Comparison of ENCODE assay signal across 8 cellular contexts in the genomic region with DNA sequence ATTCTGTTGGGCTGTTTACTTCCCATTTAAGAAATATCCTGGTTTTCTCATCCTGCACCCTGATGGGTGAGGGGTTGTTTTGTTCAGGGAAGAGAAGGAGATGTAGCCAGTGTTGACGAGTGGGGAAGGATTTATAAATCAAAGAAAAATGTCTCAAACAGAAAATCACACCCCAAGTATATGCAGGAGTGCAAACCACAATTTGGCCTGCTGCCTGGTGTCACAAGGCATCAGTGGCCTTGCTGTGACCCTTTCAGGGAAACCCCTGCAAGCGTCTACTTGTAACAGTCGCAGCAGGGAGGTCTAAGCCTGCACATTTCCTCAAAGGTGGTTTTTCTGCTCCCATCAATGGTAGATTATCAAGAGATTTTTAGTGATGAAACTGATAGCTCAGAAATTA.
DNase-seq lines count a peak whose midpoint lies in the region; ATAC-seq, FAIRE-seq and TF ChIP-seq lines count a peak whose summit lies in the region.

No MANE protein-coding gene starts in this region.

- DNase-seq in MV-4-11 (lab: John Stamatoyannopoulos, UW) (peak; percentile 27), NCI-H748 treated with DMSO at 0.1 percent for 48 hours (lab: John Stamatoyannopoulos, UW) (no peak), NCI-H1092 (lab: John Stamatoyannopoulos, UW) (no peak), kidney (no peak)
- DNase-seq in activated CD8-positive, alpha-beta memory T cell treated with anti-CD3 and anti-CD28 coated beads for 24 hours: no peak

- H3K27me3 ChIP-seq in BLaER1 treated with 17β-estradiol and CSF1 and Interleukin-3, amounts not matched to agents 10 nM and 100 nM: no peaks in the 10 kb centered on the region

- no peak overlapping the region for H3K27ac ChIP-seq in BLaER1 treated with 17β-estradiol and CSF1 and Interleukin-3, amounts not matched to agents 10 nM and 100 nM
- H3K27ac ChIP-seq in kidney (ENCODE audit: low read depth in 2 of 2, low read length in 2 of 2): no peak overlapping the region

- intact Hi-C loops in kidney (cut with DNase I): no loop called here

- peaks cover 10 to 20% (median 12%) of the 10 kb centered on the region in 10 experiments for H3K4me1 ChIP-seq in BLaER1 treated with 17β-estradiol and CSF1 and Interleukin-3, amounts not matched to agents 10 nM and 100 nM
- no peaks in the 10 kb centered on the region for H3K4me1 ChIP-seq in kidney (ENCODE audit: control insufficient read depth in 1 of 2, insufficient read depth in 1 of 2, low read depth in 1 of 2, low read length in 2 of 2)

- H3K9me3 ChIP-seq in BLaER1 treated with 17β-estradiol and CSF1 and Interleukin-3, amounts not matched to agents 10 nM and 100 nM (replicated peaks in 1 of 11): peaks cover 0 to 20% (median 7%) of the 10 kb centered on the region in 11 experiments; a peak in 9 of 22 replicates
- H3K9me3 ChIP-seq in kidney (ENCODE audit: control insufficient read depth in 1 of 2, low read length in 2 of 2): peaks cover 0 to 2% of the 10 kb centered on the region in 2 donors

- no peak overlapping the region for H3K4me3 ChIP-seq in BLaER1 treated with 17β-estradiol and CSF1 and Interleukin-3, amounts not matched to agents 10 nM and 100 nM
- no peak overlapping the region for H3K4me3 ChIP-seq in kidney (ENCODE audit: low read length in 2 of 2)

- ATAC-seq in GM19328 (IDR thresholded peaks at IDR 0.05; ENCODE audit: unreplicated experiment) (peak; percentile 84), HG02884 (IDR thresholded peaks at IDR 0.05; ENCODE audit: unreplicated experiment) (peak; percentile 96)

- peak overlapping the region; percentile 39 to 70 (median 53) for H3K4me2 ChIP-seq in BLaER1 treated with 17β-estradiol and CSF1 and Interleukin-3, amounts not matched to agents 10 nM and 100 nM

- no peak for FAIRE-seq in kidney (lab: Jason Lieb, UNC)

- H3K9ac ChIP-seq in BLaER1 treated with 17β-estradiol and CSF1 and Interleukin-3, amounts not matched to agents 10 nM and 100 nM: no peak overlapping the region
- no peak overlapping the region for H3K9ac ChIP-seq in kidney (ENCODE audit: low read length in 2 of 2)

- no peaks in the 10 kb centered on the region for H4K20me1 ChIP-seq in BLaER1 treated with 17β-estradiol and CSF1 and Interleukin-3, amounts not matched to agents 10 nM and 100 nM

- no peaks in the 10 kb centered on the region for H3K36me3 ChIP-seq in BLaER1 treated with 17β-estradiol and CSF1 and Interleukin-3, amounts not matched to agents 10 nM and 100 nM
- H3K36me3 ChIP-seq in kidney (ENCODE audit: control insufficient read depth in 1 of 2, insufficient read depth in 2 of 2, low read length in 2 of 2): no peaks in the 10 kb centered on the region

- no peak for TF ChIP-seq CTCF in kidney (IDR thresholded peaks at IDR 0.05; ENCODE audit: borderline replicate concordance, extremely low read depth, insufficient read depth)
